ENCODE assay signal across 1 cellular context in genomic region chr16:78742501-78743283, GRCh38.
TF ChIP-seq lines count a peak whose summit lies in the region.

No MANE protein-coding gene starts in this region.

TF ChIP-seq in K562, 482 proteins besides CTCF, POLR2A, EP300 and RAD21 (continued from another document):
- TF ChIP-seq, protein P1, sequence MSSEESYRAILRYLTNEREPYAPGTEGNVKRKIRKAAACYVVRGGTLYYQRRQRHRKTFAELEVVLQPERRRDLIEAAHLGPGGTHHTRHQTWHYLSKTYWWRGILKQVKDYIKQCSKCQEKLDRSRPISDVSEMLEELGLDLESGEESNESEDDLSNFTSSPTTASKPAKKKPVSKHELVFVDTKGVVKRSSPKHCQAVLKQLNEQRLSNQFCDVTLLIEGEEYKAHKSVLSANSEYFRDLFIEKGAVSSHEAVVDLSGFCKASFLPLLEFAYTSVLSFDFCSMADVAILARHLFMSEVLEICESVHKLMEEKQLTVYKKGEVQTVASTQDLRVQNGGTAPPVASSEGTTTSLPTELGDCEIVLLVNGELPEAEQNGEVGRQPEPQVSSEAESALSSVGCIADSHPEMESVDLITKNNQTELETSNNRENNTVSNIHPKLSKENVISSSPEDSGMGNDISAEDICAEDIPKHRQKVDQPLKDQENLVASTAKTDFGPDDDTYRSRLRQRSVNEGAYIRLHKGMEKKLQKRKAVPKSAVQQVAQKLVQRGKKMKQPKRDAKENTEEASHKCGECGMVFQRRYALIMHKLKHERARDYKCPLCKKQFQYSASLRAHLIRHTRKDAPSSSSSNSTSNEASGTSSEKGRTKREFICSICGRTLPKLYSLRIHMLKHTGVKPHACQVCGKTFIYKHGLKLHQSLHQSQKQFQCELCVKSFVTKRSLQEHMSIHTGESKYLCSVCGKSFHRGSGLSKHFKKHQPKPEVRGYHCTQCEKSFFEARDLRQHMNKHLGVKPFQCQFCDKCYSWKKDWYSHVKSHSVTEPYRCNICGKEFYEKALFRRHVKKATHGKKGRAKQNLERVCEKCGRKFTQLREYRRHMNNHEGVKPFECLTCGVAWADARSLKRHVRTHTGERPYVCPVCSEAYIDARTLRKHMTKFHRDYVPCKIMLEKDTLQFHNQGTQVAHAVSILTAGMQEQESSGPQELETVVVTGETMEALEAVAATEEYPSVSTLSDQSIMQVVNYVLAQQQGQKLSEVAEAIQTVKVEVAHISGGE (CRISPR knock-in tag; IDR thresholded peaks at IDR 0.05) = peak in 1 of 3 experiments; percentile 61; a peak in 2 of 6 replicates
- TF ChIP-seq RCOR1 (IDR thresholded peaks at IDR 0.05; ENCODE audit: borderline replicate concordance in 1 of 2, low read depth in 2 of 2, low read length in 2 of 2) (peak in 1 of 2 experiments; percentile 58; a peak in 1 of 4 replicates), TFAM (CRISPR knock-in tag; conservative IDR thresholded peaks at IDR 0.05) (no peak), HNRNPH1 (optimal IDR thresholded peaks at IDR 0.05; ENCODE audit: low read depth, low read length) (no peak), TRIM24 (IDR thresholded peaks at IDR 0.05) (peak in 1 of 2 experiments; percentile 59; a peak in 2 of 4 replicates), CBFA2T3 (IDR thresholded peaks at IDR 0.05) (peak; percentile 83), RBFOX2 (IDR thresholded peaks at IDR 0.05; ENCODE audit: low read depth, low read length) (no peak), CHD2 (IDR thresholded peaks at IDR 0.05; ENCODE audit: low read depth, low read length) (no peak), SMARCA4 (IDR thresholded peaks at IDR 0.05) (peak; percentile 10; the same call in 1 of the 2 replicates), GTF2F1 (IDR thresholded peaks at IDR 0.05; ENCODE audit: low read depth, low read length) (no peak), POLR2AphosphoS5 (IDR thresholded peaks at IDR 0.05; ENCODE audit: control insufficient read depth, insufficient read depth, low read depth, low read length) (no peak), L3MBTL2 (IDR thresholded peaks at IDR 0.05) (peak; percentile 34), NR2C2 (CRISPR knock-in tag; IDR thresholded peaks at IDR 0.05) (no peak), NR2C2 (tag; IDR thresholded peaks at IDR 0.05) (peak; percentile 80), ARID1B (IDR thresholded peaks at IDR 0.05) (peak; percentile 65)
- TF ChIP-seq, protein P2, sequence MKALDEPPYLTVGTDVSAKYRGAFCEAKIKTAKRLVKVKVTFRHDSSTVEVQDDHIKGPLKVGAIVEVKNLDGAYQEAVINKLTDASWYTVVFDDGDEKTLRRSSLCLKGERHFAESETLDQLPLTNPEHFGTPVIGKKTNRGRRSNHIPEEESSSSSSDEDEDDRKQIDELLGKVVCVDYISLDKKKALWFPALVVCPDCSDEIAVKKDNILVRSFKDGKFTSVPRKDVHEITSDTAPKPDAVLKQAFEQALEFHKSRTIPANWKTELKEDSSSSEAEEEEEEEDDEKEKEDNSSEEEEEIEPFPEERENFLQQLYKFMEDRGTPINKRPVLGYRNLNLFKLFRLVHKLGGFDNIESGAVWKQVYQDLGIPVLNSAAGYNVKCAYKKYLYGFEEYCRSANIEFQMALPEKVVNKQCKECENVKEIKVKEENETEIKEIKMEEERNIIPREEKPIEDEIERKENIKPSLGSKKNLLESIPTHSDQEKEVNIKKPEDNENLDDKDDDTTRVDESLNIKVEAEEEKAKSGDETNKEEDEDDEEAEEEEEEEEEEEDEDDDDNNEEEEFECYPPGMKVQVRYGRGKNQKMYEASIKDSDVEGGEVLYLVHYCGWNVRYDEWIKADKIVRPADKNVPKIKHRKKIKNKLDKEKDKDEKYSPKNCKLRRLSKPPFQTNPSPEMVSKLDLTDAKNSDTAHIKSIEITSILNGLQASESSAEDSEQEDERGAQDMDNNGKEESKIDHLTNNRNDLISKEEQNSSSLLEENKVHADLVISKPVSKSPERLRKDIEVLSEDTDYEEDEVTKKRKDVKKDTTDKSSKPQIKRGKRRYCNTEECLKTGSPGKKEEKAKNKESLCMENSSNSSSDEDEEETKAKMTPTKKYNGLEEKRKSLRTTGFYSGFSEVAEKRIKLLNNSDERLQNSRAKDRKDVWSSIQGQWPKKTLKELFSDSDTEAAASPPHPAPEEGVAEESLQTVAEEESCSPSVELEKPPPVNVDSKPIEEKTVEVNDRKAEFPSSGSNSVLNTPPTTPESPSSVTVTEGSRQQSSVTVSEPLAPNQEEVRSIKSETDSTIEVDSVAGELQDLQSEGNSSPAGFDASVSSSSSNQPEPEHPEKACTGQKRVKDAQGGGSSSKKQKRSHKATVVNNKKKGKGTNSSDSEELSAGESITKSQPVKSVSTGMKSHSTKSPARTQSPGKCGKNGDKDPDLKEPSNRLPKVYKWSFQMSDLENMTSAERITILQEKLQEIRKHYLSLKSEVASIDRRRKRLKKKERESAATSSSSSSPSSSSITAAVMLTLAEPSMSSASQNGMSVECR (CRISPR knock-in tag; IDR thresholded peaks at IDR 0.05) = no peak
TF ChIP-seq in K562: peak in this region for 44.
